Comparison of ENCODE assay signal across 7 cellular contexts in genomic region chr4:10456270-10457254, GRCh38. TPM values are rescaled to one million over a fixed set of nuclear protein-coding genes. Genes with fewer than 3 reads are reported as not detected.
DNase-seq lines count a peak whose midpoint lies in the region; ATAC-seq and TF ChIP-seq lines count a peak whose summit lies in the region.

No MANE protein-coding gene starts in this region.

- H3K4me1 ChIP-seq in uterus = no peaks in the 10 kb centered on the region

- ATAC-seq in GM18861 (IDR thresholded peaks at IDR 0.05; ENCODE audit: unreplicated experiment) (peak; percentile 33), HG02798 (IDR thresholded peaks at IDR 0.05; ENCODE audit: poor library complexity, unreplicated experiment) (peak; percentile 63), omental fat pad (ENCODE audit: low FRiP score) (peak; percentile 34)
- ATAC-seq in activated T-helper 17 cell treated with anti-CD3 and anti-CD28 coated beads, Interleukin-2, amount 50 U/mL, for 72 hours (replicated peaks) = peak; percentile 69

- peaks cover 46% of the 10 kb centered on the region for H3K36me3 Mint-ChIP-seq in activated T-helper 17 cell treated with anti-CD3 and anti-CD28 coated beads, Interleukin-2, amount 50 U/mL, for 72 hours (ENCODE audit: low read depth)

- peak overlapping the region; percentile 26 to 44 for H3K27ac ChIP-seq in uterus

- intact Hi-C loops in uterus (cut with DNase I; ENCODE audit: low total_unique reads) = no loop called here

- no peaks in the 10 kb centered on the region for H3K36me3 ChIP-seq in uterus

- H3K9me3 Mint-ChIP-seq in activated T-helper 17 cell treated with anti-CD3 and anti-CD28 coated beads, Interleukin-2, amount 50 U/mL, for 72 hours = peaks cover 3% of the 10 kb centered on the region

- peak overlapping the region; percentile 76 for H3K27ac Mint-ChIP-seq in activated T-helper 17 cell treated with anti-CD3 and anti-CD28 coated beads, Interleukin-2, amount 50 U/mL, for 72 hours

- peak overlapping the region; percentile 92 for H3K4me3 Mint-ChIP-seq in activated T-helper 17 cell treated with anti-CD3 and anti-CD28 coated beads, Interleukin-2, amount 50 U/mL, for 72 hours

- peaks cover 0 to 9% of the 10 kb centered on the region in 2 donors for H3K27me3 ChIP-seq in uterus

- TF ChIP-seq CTCF in fibroblast of the aortic adventitia (IDR thresholded peaks at IDR 0.05; ENCODE audit: insufficient read depth, low read length) (no peak), omental fat pad (IDR thresholded peaks at IDR 0.05) (no peak), uterus (IDR thresholded peaks at IDR 0.05) (no peak)

- DNase-seq in NCI-H774 (lab: John Stamatoyannopoulos, UW) = peak; percentile 64
- peak; percentile 56 for DNase-seq in fibroblast of the aortic adventitia (ENCODE audit: low read depth)
- no peak for DNase-seq in omental fat pad (ENCODE audit: low spot score)
- peak; percentile 23 to 26 for DNase-seq in uterus

- no peaks in the 10 kb centered on the region for H3K9me3 ChIP-seq in uterus

- H3K4me1 Mint-ChIP-seq in activated T-helper 17 cell treated with anti-CD3 and anti-CD28 coated beads, Interleukin-2, amount 50 U/mL, for 72 hours = peaks cover 21% of the 10 kb centered on the region

- H3K27me3 Mint-ChIP-seq in activated T-helper 17 cell treated with anti-CD3 and anti-CD28 coated beads, Interleukin-2, amount 50 U/mL, for 72 hours = peaks cover 4% of the 10 kb centered on the region

- H3K4me3 ChIP-seq in fibroblast of the aortic adventitia (ENCODE audit: low read depth, low read length) (peak overlapping the region; percentile 67), uterus (peak overlapping the region; percentile 27 to 72)

- no peak for TF ChIP-seq POLR2A in uterus (IDR thresholded peaks at IDR 0.05)

RNA-seq across cellular contexts. Expression of gene ZNF518B, which starts 0.7 kb away (rescaled TPM):
- total RNA-seq in activated T-helper 17 cell treated with anti-CD3 and anti-CD28 coated beads, Interleukin-2, amount 50 U/mL, for 72 hours = 10 to 100 TPM; 16.8 to 20.1 TPM
- total RNA-seq in fibroblast of the aortic adventitia (ENCODE audit: low replicate concordance) (15.0 and 31.4 TPM in 2 replicates), omental fat pad (10 to 100 TPM; 14.4 to 34.2 (median 22.6) TPM), uterus (100 to 1,000 TPM in 1 of 4 donors, 10 to 100 TPM in 3; 13.8 to 105 (median 46.4) TPM)
